In the genomic region with DNA sequence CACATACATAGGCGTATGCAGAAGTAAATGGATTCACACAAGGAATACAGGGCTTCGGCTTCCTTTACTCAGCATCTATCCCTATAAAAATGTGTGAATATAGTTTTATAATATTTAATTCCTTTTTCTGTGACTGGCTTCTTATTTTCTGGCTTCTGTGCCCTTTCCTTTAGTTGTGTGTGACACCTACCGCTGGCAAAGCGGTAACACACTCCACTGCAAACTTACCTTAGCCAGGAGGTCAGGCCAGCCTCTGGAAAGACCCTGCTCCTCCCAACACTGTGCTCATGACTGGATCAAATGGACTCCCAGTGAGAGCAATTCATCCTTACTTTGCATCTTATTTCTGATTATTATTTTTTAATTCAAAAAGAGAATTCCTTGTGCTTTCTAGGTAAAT, we compare ENCODE assay signal across 12 cellular contexts.
DNase-seq lines count a peak whose midpoint lies in the region; ATAC-seq and TF ChIP-seq lines count a peak whose summit lies in the region.
"Had no signal": no experiment of that assay in that cellular context is flagged by ENCODE, and none has a peak within 500 bp of the region (broad histone marks: within the 10 kb centered on the region; RNA-seq: fewer than 3 reads in every experiment).

No MANE protein-coding gene starts in this region.

- H3K4me3 ChIP-seq in WI38 (ENCODE audit: low read depth, low read length) (peak overlapping the region; percentile 24), esophagus squamous epithelium (peak overlapping the region in 3 of 4 donors; percentile 18 to 52 (median 36)), mucosa of stomach (ENCODE audit: low read length) (no peak overlapping the region), upper lobe of right lung (peak overlapping the region; percentile 24)
- H3K4me3 ChIP-seq in CD8-positive, alpha-beta memory T cell (ENCODE audit: low read length) = no peak overlapping the region

- ATAC-seq in upper lobe of right lung (no peak), GM19395 (IDR thresholded peaks at IDR 0.05; ENCODE audit: unreplicated experiment) (no peak)

- POLR2A ChIA-PET in CD8-positive, alpha-beta memory T cell (lab: Charles Lee) = no interaction called here

- no peaks in the 10 kb centered on the region for H3K9me3 ChIP-seq in esophagus squamous epithelium
- H3K9me3 ChIP-seq in mucosa of stomach (ENCODE audit: control insufficient read depth, low read length) = no peaks in the 10 kb centered on the region
- H3K9me3 ChIP-seq in upper lobe of right lung = no peaks in the 10 kb centered on the region
- H3K9me3 ChIP-seq in CD8-positive, alpha-beta memory T cell (ENCODE audit: low read length) = no peaks in the 10 kb centered on the region

- intact Hi-C loops in esophagus squamous epithelium (cut with DNase I) = no loop called here
- intact Hi-C loops in upper lobe of right lung (cut with DNase I) = no loop called here

- CTCF ChIA-PET in CD8-positive, alpha-beta memory T cell (lab: Charles Lee) = no interaction called here

- no peaks in the 10 kb centered on the region for H3K9me3 Mint-ChIP-seq in CD8-positive, alpha-beta memory T cell
- H3K9me3 Mint-ChIP-seq: activated CD4-positive, alpha-beta T cell treated with anti-CD3 and anti-CD28 coated beads, Interleukin-2, amount 10 ng/mL, durations not matched to agents 7 days and 5 days had no signal

- TF ChIP-seq CTCF in WI38 (IDR thresholded peaks at IDR 0.05; ENCODE audit: low read depth, low read length) = no peak
- TF ChIP-seq CTCF in esophagus squamous epithelium (IDR thresholded peaks at IDR 0.05) = no peak
- peak; percentile 6 for TF ChIP-seq CTCF in upper lobe of right lung (IDR thresholded peaks at IDR 0.05)

- H3K4me3 Mint-ChIP-seq in CD8-positive, alpha-beta memory T cell = no peak overlapping the region
- H3K4me3 Mint-ChIP-seq: activated CD4-positive, alpha-beta T cell treated with anti-CD3 and anti-CD28 coated beads, Interleukin-2, amount 10 ng/mL, durations not matched to agents 7 days and 5 days had no signal

- no peaks in the 10 kb centered on the region for H3K4me1 Mint-ChIP-seq in CD8-positive, alpha-beta memory T cell
- H3K4me1 Mint-ChIP-seq: activated CD4-positive, alpha-beta T cell treated with anti-CD3 and anti-CD28 coated beads, Interleukin-2, amount 10 ng/mL, durations not matched to agents 7 days and 5 days had no signal

- DNase-seq in esophagus squamous epithelium (lab: John Stamatoyannopoulos, UW) (no peak), upper lobe of right lung (no peak)
- no peak for DNase-seq in NK-92 treated with Interleukin-12 subunit alpha and Interleukin-12 subunit beta, amount 100 ng/mL, for 24 hours (lab: John Stamatoyannopoulos, UW)
- no peak for DNase-seq in CD8-positive, alpha-beta memory T cell
- DNase-seq: activated CD4-positive, alpha-beta T cell treated with anti-CD3 and anti-CD28 coated beads, Interleukin-2, amount 10 ng/mL, durations not matched to agents 7 days and 5 days; activated naive CD4-positive, alpha-beta T cell treated with Interleukin-2 at 50 U/mL for 16 hours; DMS53; kidney glomerular epithelial cell; NCI-H1048 had no signal

- WGBS in esophagus squamous epithelium, 2 donors = 80 to 83% methylated on average over 4 of the region's 4 CpGs

- peaks cover 0 to 19% (median 0%) of the 10 kb centered on the region in 3 donors for H3K4me1 ChIP-seq in esophagus squamous epithelium
- H3K4me1 ChIP-seq in mucosa of stomach (ENCODE audit: control insufficient read depth, insufficient read depth, low read length) = no peaks in the 10 kb centered on the region
- no peaks in the 10 kb centered on the region for H3K4me1 ChIP-seq in upper lobe of right lung
- no peaks in the 10 kb centered on the region for H3K4me1 ChIP-seq in CD8-positive, alpha-beta memory T cell (ENCODE audit: insufficient read depth, low read length)

- no peaks in the 10 kb centered on the region for H3K36me3 ChIP-seq in esophagus squamous epithelium
- H3K36me3 ChIP-seq in mucosa of stomach (ENCODE audit: control insufficient read depth, insufficient read depth, low read length) = no peaks in the 10 kb centered on the region
- no peaks in the 10 kb centered on the region for H3K36me3 ChIP-seq in upper lobe of right lung
- no peaks in the 10 kb centered on the region for H3K36me3 ChIP-seq in CD8-positive, alpha-beta memory T cell (ENCODE audit: insufficient read depth, low read length)

- no peaks in the 10 kb centered on the region for H3K36me3 Mint-ChIP-seq in CD8-positive, alpha-beta memory T cell

- H3K9ac ChIP-seq in mucosa of stomach (ENCODE audit: low read length) = peak overlapping the region; percentile 47

- H3K27ac Mint-ChIP-seq in CD8-positive, alpha-beta memory T cell = no peak overlapping the region
- H3K27ac Mint-ChIP-seq: activated CD4-positive, alpha-beta T cell treated with anti-CD3 and anti-CD28 coated beads, Interleukin-2, amount 10 ng/mL, durations not matched to agents 7 days and 5 days had no signal

- H3K27ac ChIP-seq in esophagus squamous epithelium (peak overlapping the region in 3 of 4 donors; percentile 79 to 83 (median 81)), upper lobe of right lung (peak overlapping the region; percentile 64)
- H3K27ac ChIP-seq in CD8-positive, alpha-beta memory T cell (ENCODE audit: low read depth, low read length) = no peak overlapping the region

- no peak for TF ChIP-seq POLR2A in esophagus squamous epithelium (IDR thresholded peaks at IDR 0.05)

- H3K27me3 ChIP-seq in esophagus squamous epithelium (no peaks in the 10 kb centered on the region), mucosa of stomach (ENCODE audit: control insufficient read depth, insufficient read depth, low read length) (no peaks in the 10 kb centered on the region), upper lobe of right lung (peaks cover 4% of the 10 kb centered on the region)
- H3K27me3 ChIP-seq in CD8-positive, alpha-beta memory T cell (ENCODE audit: insufficient read depth, low read length, poor library complexity, severe bottlenecking) = no peaks in the 10 kb centered on the region

- peaks cover 3 to 4% of the 10 kb centered on the region in 2 donors for H3K27me3 Mint-ChIP-seq in CD8-positive, alpha-beta memory T cell

Comparison
In these comparisons a context has a peak if more than half of its experiments do, and no peak if none do; other contexts are left out.
1. H3K4me3 ChIP-seq: peak in WI38 (single experiment), esophagus squamous epithelium (3 of 4) and upper lobe of right lung (single experiment); none in mucosa of stomach (single experiment) and CD8-positive, alpha-beta memory T cell (single experiment).